1 cellular context compared by ENCODE assay signal in the genomic region with DNA sequence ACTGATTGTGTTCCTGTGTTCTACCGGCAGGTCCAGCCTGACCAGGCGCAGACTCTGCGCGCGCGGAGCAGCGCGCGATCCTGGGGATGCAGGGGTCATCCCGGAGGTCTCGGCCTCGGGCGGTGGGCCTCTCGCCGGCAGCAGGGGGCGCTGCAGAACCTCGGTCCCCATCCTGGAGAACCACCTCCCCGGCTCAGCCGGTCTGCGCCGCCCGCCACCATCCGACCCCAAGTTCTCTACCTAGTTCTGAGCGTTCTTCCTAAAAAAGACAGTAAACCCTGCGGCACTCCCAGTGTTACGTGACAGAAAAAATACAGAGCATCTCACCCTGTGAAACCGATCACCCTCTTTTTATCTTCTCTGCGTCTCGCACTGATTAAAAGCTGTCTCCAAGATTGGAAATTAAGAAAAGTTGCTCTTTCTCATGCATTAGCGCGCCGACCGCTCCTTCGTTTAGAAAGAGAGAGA.
TF ChIP-seq lines count a peak whose summit lies in the region.

No MANE protein-coding gene starts in this region.

TF ChIP-seq in WTC11, 78 proteins besides CTCF, POLR2A, EP300 and RAD21 (continued from another document):
- TF ChIP-seq, protein P1, sequence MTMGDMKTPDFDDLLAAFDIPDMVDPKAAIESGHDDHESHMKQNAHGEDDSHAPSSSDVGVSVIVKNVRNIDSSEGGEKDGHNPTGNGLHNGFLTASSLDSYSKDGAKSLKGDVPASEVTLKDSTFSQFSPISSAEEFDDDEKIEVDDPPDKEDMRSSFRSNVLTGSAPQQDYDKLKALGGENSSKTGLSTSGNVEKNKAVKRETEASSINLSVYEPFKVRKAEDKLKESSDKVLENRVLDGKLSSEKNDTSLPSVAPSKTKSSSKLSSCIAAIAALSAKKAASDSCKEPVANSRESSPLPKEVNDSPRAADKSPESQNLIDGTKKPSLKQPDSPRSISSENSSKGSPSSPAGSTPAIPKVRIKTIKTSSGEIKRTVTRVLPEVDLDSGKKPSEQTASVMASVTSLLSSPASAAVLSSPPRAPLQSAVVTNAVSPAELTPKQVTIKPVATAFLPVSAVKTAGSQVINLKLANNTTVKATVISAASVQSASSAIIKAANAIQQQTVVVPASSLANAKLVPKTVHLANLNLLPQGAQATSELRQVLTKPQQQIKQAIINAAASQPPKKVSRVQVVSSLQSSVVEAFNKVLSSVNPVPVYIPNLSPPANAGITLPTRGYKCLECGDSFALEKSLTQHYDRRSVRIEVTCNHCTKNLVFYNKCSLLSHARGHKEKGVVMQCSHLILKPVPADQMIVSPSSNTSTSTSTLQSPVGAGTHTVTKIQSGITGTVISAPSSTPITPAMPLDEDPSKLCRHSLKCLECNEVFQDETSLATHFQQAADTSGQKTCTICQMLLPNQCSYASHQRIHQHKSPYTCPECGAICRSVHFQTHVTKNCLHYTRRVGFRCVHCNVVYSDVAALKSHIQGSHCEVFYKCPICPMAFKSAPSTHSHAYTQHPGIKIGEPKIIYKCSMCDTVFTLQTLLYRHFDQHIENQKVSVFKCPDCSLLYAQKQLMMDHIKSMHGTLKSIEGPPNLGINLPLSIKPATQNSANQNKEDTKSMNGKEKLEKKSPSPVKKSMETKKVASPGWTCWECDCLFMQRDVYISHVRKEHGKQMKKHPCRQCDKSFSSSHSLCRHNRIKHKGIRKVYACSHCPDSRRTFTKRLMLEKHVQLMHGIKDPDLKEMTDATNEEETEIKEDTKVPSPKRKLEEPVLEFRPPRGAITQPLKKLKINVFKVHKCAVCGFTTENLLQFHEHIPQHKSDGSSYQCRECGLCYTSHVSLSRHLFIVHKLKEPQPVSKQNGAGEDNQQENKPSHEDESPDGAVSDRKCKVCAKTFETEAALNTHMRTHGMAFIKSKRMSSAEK (CRISPR knock-in tag; IDR thresholded peaks at IDR 0.05; ENCODE audit: borderline replicate concordance): no peak
- no peak for TF ChIP-seq TEAD4 (CRISPR knock-in tag; IDR thresholded peaks at IDR 0.05)
